In genomic region chr3:141204343-141204742, GRCh38 we compare ENCODE assay signal across 1 cellular context.
TF ChIP-seq lines count a peak whose summit lies in the region.

No MANE protein-coding gene starts in this region.

TF ChIP-seq in K562, 482 proteins besides CTCF, POLR2A, EP300 and RAD21:
- TF ChIP-seq CHD7 (IDR thresholded peaks at IDR 0.05; ENCODE audit: low read depth, low read length) (no peak), ELK3 (CRISPR knock-in tag; IDR thresholded peaks at IDR 0.05) (no peak), SOX6 (IDR thresholded peaks at IDR 0.05) (no peak), ZZZ3 (IDR thresholded peaks at IDR 0.05) (no peak), FOXJ2 (tag; IDR thresholded peaks at IDR 0.05) (no peak), ZC3H4 (CRISPR knock-in tag; IDR thresholded peaks at IDR 0.05; ENCODE audit: borderline replicate concordance) (no peak), TCFL5 (CRISPR knock-in tag; conservative IDR thresholded peaks at IDR 0.05) (no peak), ETS2 (tag; IDR thresholded peaks at IDR 0.05; ENCODE audit: borderline replicate concordance, poor library complexity, severe bottlenecking) (no peak), HNRNPH1 (optimal IDR thresholded peaks at IDR 0.05; ENCODE audit: low read depth, low read length) (no peak)
